ENCODE assay signal across 19 cellular contexts in genomic region chr5:156559955-156560354, GRCh38.
DNase-seq lines count a peak whose midpoint lies in the region; ATAC-seq, FAIRE-seq and TF ChIP-seq lines count a peak whose summit lies in the region.
"Had no signal": no experiment of that assay in that cellular context is flagged by ENCODE, and none has a peak within 500 bp of the region (broad histone marks: within the 10 kb centered on the region; RNA-seq: fewer than 3 reads in every experiment).

No MANE protein-coding gene starts in this region.

- no peak overlapping the region for H3K27ac Mint-ChIP-seq in GM23338
- H3K27ac Mint-ChIP-seq: B cell; CD8-positive, alpha-beta T cell; HFFc6 had no signal

- H3K79me2 ChIP-seq in GM23338 (replicated peaks; ENCODE audit: insufficient read depth) = no peaks in the 10 kb centered on the region

- ATAC-seq in GM23338 (no peak), HG02571 (IDR thresholded peaks at IDR 0.05; ENCODE audit: unreplicated experiment) (no peak)
- ATAC-seq: CD8-positive, alpha-beta T cell had no signal

- H3K4me3 Mint-ChIP-seq in GM23338 = no peak overlapping the region
- H3K4me3 Mint-ChIP-seq: B cell; CD8-positive, alpha-beta T cell; HFFc6 had no signal

- no peak for TF ChIP-seq CTCF in GM23338 (conservative IDR thresholded peaks at IDR 0.05; ENCODE audit: low read depth in 2 of 2)

- H3K4me1 Mint-ChIP-seq in GM23338 = no peaks in the 10 kb centered on the region
- H3K4me1 Mint-ChIP-seq: B cell had no signal

- H3K36me3 ChIP-seq in GM23338 (ENCODE audit: insufficient read depth) = no peaks in the 10 kb centered on the region
- H3K36me3 ChIP-seq: HAP-1 had no signal

- H3K27me3 ChIP-seq in GM23338 (ENCODE audit: insufficient read depth) = no peaks in the 10 kb centered on the region

- no peaks in the 10 kb centered on the region for H3K27me3 Mint-ChIP-seq in GM23338 (ENCODE audit: insufficient read depth, low read depth, poor library complexity)

- H3K9me3 Mint-ChIP-seq in GM23338 = no peaks in the 10 kb centered on the region
- H3K9me3 Mint-ChIP-seq: CD8-positive, alpha-beta T cell had no signal

- H3K4me2 ChIP-seq in GM23338 = no peak overlapping the region

- H3K4me3 ChIP-seq in GM23338 = no peak overlapping the region
- H3K4me3 ChIP-seq: HAP-1 had no signal

- H2AFZ ChIP-seq in GM23338 = 0 out of 2 replicates have a peak overlapping the region, but pooled peaks have one; percentile 2

- no peaks in the 10 kb centered on the region for H3K36me3 Mint-ChIP-seq in GM23338 (ENCODE audit: low read depth)
- H3K36me3 Mint-ChIP-seq: CD8-positive, alpha-beta T cell had no signal

- H3K27ac ChIP-seq in GM23338 (ENCODE audit: low read depth) = no peak overlapping the region
- H3K27ac ChIP-seq: 22Rv1, C4-2B, HL-60 had no signal

- peaks cover 4% of the 10 kb centered on the region; the same call in 1 of the 2 replicates for H3K9me2 ChIP-seq in GM23338 (ENCODE audit: insufficient read depth)

- DNase-seq in DMS 273 (lab: John Stamatoyannopoulos, UW; ENCODE audit: unreplicated experiment) = peak; percentile 19
- DNase-seq in DMS 273 treated with DMSO at 0.1 percent for 48 hours (lab: John Stamatoyannopoulos, UW) = no peak
- peak; percentile 23 for DNase-seq in AG08395 (ENCODE audit: low spot score)
- no peak for DNase-seq in GM23338 (ENCODE audit: low spot score)
- no peak for DNase-seq in DMS153 treated with DMSO at 0.1 percent for 48 hours (lab: John Stamatoyannopoulos, UW; ENCODE audit: unreplicated experiment)
- no peak for DNase-seq in GF-D8 (lab: John Stamatoyannopoulos, UW)
- DNase-seq: CD8-positive, alpha-beta T cell; COR-L47; DMS79; HFFc6 had no signal

- FAIRE-seq in endometrium (lab: Jason Lieb, UNC) = peak; percentile 90
- FAIRE-seq: GM19239, H1 had no signal

- H3K4me1 ChIP-seq in GM23338 (ENCODE audit: insufficient read depth) = no peaks in the 10 kb centered on the region; the same call in 1 of the 2 replicates

- H3F3A ChIP-seq in GM23338 (replicated peaks; ENCODE audit: low read depth) = no peaks in the 10 kb centered on the region

- H4K20me1 ChIP-seq in GM23338 (replicated peaks; ENCODE audit: insufficient read depth) = no peaks in the 10 kb centered on the region

TF ChIP-seq in GM23338, 12 proteins besides CTCF, POLR2A, EP300 and RAD21:
- TF ChIP-seq POLR2AphosphoS5 (IDR thresholded peaks at IDR 0.05; ENCODE audit: low read depth) = no peak
- TF ChIP-seq ZNF331 (CRISPR knock-in tag; IDR thresholded peaks at IDR 0.05; ENCODE audit: low read depth) = no peak
- TF ChIP-seq, protein P1, sequence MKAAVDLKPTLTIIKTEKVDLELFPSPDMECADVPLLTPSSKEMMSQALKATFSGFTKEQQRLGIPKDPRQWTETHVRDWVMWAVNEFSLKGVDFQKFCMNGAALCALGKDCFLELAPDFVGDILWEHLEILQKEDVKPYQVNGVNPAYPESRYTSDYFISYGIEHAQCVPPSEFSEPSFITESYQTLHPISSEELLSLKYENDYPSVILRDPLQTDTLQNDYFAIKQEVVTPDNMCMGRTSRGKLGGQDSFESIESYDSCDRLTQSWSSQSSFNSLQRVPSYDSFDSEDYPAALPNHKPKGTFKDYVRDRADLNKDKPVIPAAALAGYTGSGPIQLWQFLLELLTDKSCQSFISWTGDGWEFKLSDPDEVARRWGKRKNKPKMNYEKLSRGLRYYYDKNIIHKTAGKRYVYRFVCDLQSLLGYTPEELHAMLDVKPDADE (IDR thresholded peaks at IDR 0.05) = no peak
- no peak for TF ChIP-seq JUNB (IDR thresholded peaks at IDR 0.05; ENCODE audit: unreplicated experiment)
- no peak for TF ChIP-seq STAT1 (IDR thresholded peaks at IDR 0.05; ENCODE audit: unreplicated experiment)
- TF ChIP-seq NANOG (IDR thresholded peaks at IDR 0.05; ENCODE audit: borderline replicate concordance) = no peak
TF ChIP-seq in GM23338: peak in this region for 0.

Comparison
In these comparisons a context has a peak if more than half of its experiments do, and no peak if none do; other contexts are left out.
1. DNase-seq: peak in DMS 273 (single experiment) and AG08395 (single experiment); none in DMS 273 treated with DMSO at 0.1 percent for 48 hours (single experiment), GM23338 (single experiment), DMS153 treated with DMSO at 0.1 percent for 48 hours (single experiment) and GF-D8 (single experiment).